Comparison of ENCODE assay signal across 8 cellular contexts in genomic region chr6:47631248-47632196, GRCh38.
DNase-seq lines count a peak whose midpoint lies in the region; ATAC-seq and TF ChIP-seq lines count a peak whose summit lies in the region.

No MANE protein-coding gene starts in this region.

- no peak overlapping the region for H3K27ac ChIP-seq in DOHH2 (ENCODE audit: low read depth, low read length)

- peaks cover 8% of the 10 kb centered on the region; the same call in 1 of the 2 replicates for H3F3A ChIP-seq in DOHH2 (ENCODE audit: control insufficient read depth, insufficient read depth)

- H3K4me3 ChIP-seq in DOHH2 (ENCODE audit: low read length), result no peak overlapping the region

- no peaks in the 10 kb centered on the region for H3K27me3 Mint-ChIP-seq in effector memory CD8-positive, alpha-beta T cell
- H3K27me3 Mint-ChIP-seq in mesothelial cell of epicardium (ENCODE audit: low read depth), result no peaks in the 10 kb centered on the region

- H3K4me2 ChIP-seq in DOHH2 (ENCODE audit: low read length), result no peak overlapping the region

- H3K9me3 ChIP-seq in DOHH2 (ENCODE audit: control insufficient read depth, insufficient read depth, low read length), result no peaks in the 10 kb centered on the region

- H3K4me1 ChIP-seq in DOHH2 (ENCODE audit: control insufficient read depth, low read length), result no peaks in the 10 kb centered on the region

- H3K36me3 ChIP-seq in DOHH2 (ENCODE audit: control insufficient read depth, low read length), result no peaks in the 10 kb centered on the region

- H3K36me3 Mint-ChIP-seq in effector memory CD8-positive, alpha-beta T cell (ENCODE audit: insufficient read depth), result peaks cover 3% of the 10 kb centered on the region
- no peaks in the 10 kb centered on the region for H3K36me3 Mint-ChIP-seq in mesothelial cell of epicardium

- ATAC-seq in GM21367 (IDR thresholded peaks at IDR 0.05; ENCODE audit: unreplicated experiment) (peak; percentile 63), HG02840 (IDR thresholded peaks at IDR 0.05; ENCODE audit: low FRiP score, unreplicated experiment) (no peak)
- ATAC-seq in effector memory CD8-positive, alpha-beta T cell (replicated peaks), result peak; percentile 62

- peak; percentile 62 for TF ChIP-seq CTCF in DOHH2 (IDR thresholded peaks at IDR 0.05; ENCODE audit: low read depth, low read length, poor library complexity, severe bottlenecking)
- TF ChIP-seq CTCF in LNCAP (IDR thresholded peaks at IDR 0.05), result peak; percentile 49; the same call in 1 of the 2 replicates
- peak; percentile 85 for TF ChIP-seq CTCF in mesothelial cell of epicardium (IDR thresholded peaks at IDR 0.05; ENCODE audit: unreplicated experiment)

- peaks cover 10 to 12% of the 10 kb centered on the region in 2 donors for H3K4me1 Mint-ChIP-seq in effector memory CD8-positive, alpha-beta T cell (ENCODE audit: low read depth in 2 of 2)
- peaks cover 10% of the 10 kb centered on the region for H3K4me1 Mint-ChIP-seq in mesothelial cell of epicardium

- H4K20me1 ChIP-seq in DOHH2 (ENCODE audit: control insufficient read depth, insufficient read depth, low read depth, low read length), result no peaks in the 10 kb centered on the region

- H3K9me3 Mint-ChIP-seq in effector memory CD8-positive, alpha-beta T cell, result no peaks in the 10 kb centered on the region
- H3K9me3 Mint-ChIP-seq in mesothelial cell of epicardium, result no peaks in the 10 kb centered on the region

- H3K9me2 ChIP-seq in DOHH2 (replicated peaks; ENCODE audit: control insufficient read depth, low read length), result no peaks in the 10 kb centered on the region

- peaks cover 7% of the 10 kb centered on the region for H3K27me3 ChIP-seq in DOHH2 (ENCODE audit: control insufficient read depth, low read length)

- H3K27ac Mint-ChIP-seq in effector memory CD8-positive, alpha-beta T cell, result peak overlapping the region; percentile 69 to 71
- H3K27ac Mint-ChIP-seq in mesothelial cell of epicardium, result no peak overlapping the region

- H3K79me2 ChIP-seq in DOHH2 (ENCODE audit: control insufficient read depth, low read length), result no peaks in the 10 kb centered on the region

- peak; percentile 57 to 63 for DNase-seq in SHP77 (lab: John Stamatoyannopoulos, UW)
- peak in 1 of 3 experiments; percentile 3 for DNase-seq in effector memory CD8-positive, alpha-beta T cell
- no peak for DNase-seq in mesothelial cell of epicardium (ENCODE audit: low spot score in 2 of 2, unreplicated experiment in 2 of 2)
- DNase-seq in NCI-H226, result no peak

- no peak overlapping the region for H3K4me3 Mint-ChIP-seq in effector memory CD8-positive, alpha-beta T cell
- no peak overlapping the region for H3K4me3 Mint-ChIP-seq in mesothelial cell of epicardium

Comparison
In these comparisons a context has a peak if more than half of its experiments do, and no peak if none do; other contexts are left out.
1. DNase-seq: peak in SHP77 (2 of 2); none in mesothelial cell of epicardium (0 of 2) and NCI-H226 (single experiment).
2. Peak in every context shown above with its lines, with median percentiles within 50 percentile points of each other: CTCF ChIP-seq.